1 cellular context compared by ENCODE assay signal in genomic region chr12:100199347-100200136, GRCh38.
TF ChIP-seq lines count a peak whose summit lies in the region.

No MANE protein-coding gene starts in this region.

TF ChIP-seq in HepG2, 621 proteins besides CTCF, POLR2A, EP300 and RAD21 (continued from another document and continues in another):
- TF ChIP-seq ZBTB40 (IDR thresholded peaks at IDR 0.05) (no peak), ZBTB40 (CRISPR knock-in tag; IDR thresholded peaks at IDR 0.05) (peak; percentile 32; the same call in 1 of the 2 replicates), TBX2 (CRISPR knock-in tag; IDR thresholded peaks at IDR 0.05; ENCODE audit: borderline replicate concordance) (peak; percentile 56), HNF4G (IDR thresholded peaks at IDR 0.05; ENCODE audit: borderline replicate concordance, low read depth, low read length) (peak; percentile 5; the same call in 1 of the 2 replicates), HNF4G (CRISPR knock-in tag; IDR thresholded peaks at IDR 0.05; ENCODE audit: borderline replicate concordance, low read depth) (0 out of 2 replicates have a peak, but pooled peaks have one; percentile 21), TFDP1 (CRISPR knock-in tag; IDR thresholded peaks at IDR 0.05; ENCODE audit: borderline replicate concordance) (peak; percentile 28; the same call in 1 of the 2 replicates), CCDC6 (CRISPR knock-in tag; IDR thresholded peaks at IDR 0.05) (0 out of 2 replicates have a peak, but pooled peaks have one; percentile 44), HNF4A (CRISPR knock-in tag; IDR thresholded peaks at IDR 0.05) (peak; percentile 19; the same call in 1 of the 2 replicates), ZNF703 (CRISPR knock-in tag; IDR thresholded peaks at IDR 0.05; ENCODE audit: borderline replicate concordance) (no peak), ZNF124 (CRISPR knock-in tag; IDR thresholded peaks at IDR 0.05) (no peak), LCORL (IDR thresholded peaks at IDR 0.05) (no peak), LCORL (CRISPR knock-in tag; IDR thresholded peaks at IDR 0.05) (peak; percentile 62; the same call in 1 of the 2 replicates), DNMT1 (CRISPR knock-in tag; IDR thresholded peaks at IDR 0.05) (0 out of 2 replicates have a peak, but pooled peaks have one; percentile 48), CENPT (CRISPR knock-in tag; IDR thresholded peaks at IDR 0.05; ENCODE audit: low read depth) (0 out of 2 replicates have a peak, but pooled peaks have one; percentile 30), ZSCAN21 (CRISPR knock-in tag; IDR thresholded peaks at IDR 0.05; ENCODE audit: borderline replicate concordance) (peak; percentile 47; the same call in 1 of the 2 replicates), KLF11 (CRISPR knock-in tag; IDR thresholded peaks at IDR 0.05) (no peak), ZNF564 (CRISPR knock-in tag; IDR thresholded peaks at IDR 0.05) (peak; percentile 57; the same call in 1 of the 2 replicates), KMT2A (CRISPR knock-in tag; IDR thresholded peaks at IDR 0.05) (peak; percentile 58), GABPB1 (CRISPR knock-in tag; IDR thresholded peaks at IDR 0.05) (peak; percentile 89), EZH2 (conservative IDR thresholded peaks at IDR 0.05; ENCODE audit: low read depth, low read length) (no peak), TRIM22 (IDR thresholded peaks at IDR 0.05) (no peak), KLF15 (CRISPR knock-in tag; IDR thresholded peaks at IDR 0.05; ENCODE audit: borderline replicate concordance) (peak; percentile 77; the same call in 1 of the 2 replicates), SMAD9 (CRISPR knock-in tag; IDR thresholded peaks at IDR 0.05) (no peak), ZSCAN29 (CRISPR knock-in tag; conservative IDR thresholded peaks at IDR 0.05) (0 out of 2 replicates have a peak, but pooled peaks have one; percentile 49), FOXK2 (IDR thresholded peaks at IDR 0.05) (no peak), MTF2 (CRISPR knock-in tag; IDR thresholded peaks at IDR 0.05; ENCODE audit: borderline replicate concordance) (peak; percentile 77; the same call in 1 of the 2 replicates), RFX3 (CRISPR knock-in tag; IDR thresholded peaks at IDR 0.05) (peak; percentile 52; the same call in 1 of the 2 replicates), ZNF724P (CRISPR knock-in tag; IDR thresholded peaks at IDR 0.05; ENCODE audit: borderline replicate concordance) (0 out of 2 replicates have a peak, but pooled peaks have one; percentile 16), SUZ12 (IDR thresholded peaks at IDR 0.05; ENCODE audit: low read depth, low read length) (no peak), SNRNP70 (IDR thresholded peaks at IDR 0.05; ENCODE audit: low read depth, low read length) (no peak), MXD3 (CRISPR knock-in tag; IDR thresholded peaks at IDR 0.05) (peak; percentile 15), RARA (CRISPR knock-in tag; IDR thresholded peaks at IDR 0.05) (peak; percentile 76), HES4 (CRISPR knock-in tag; IDR thresholded peaks at IDR 0.05; ENCODE audit: borderline replicate concordance) (0 out of 2 replicates have a peak, but pooled peaks have one; percentile 10), SALL1 (CRISPR knock-in tag; IDR thresholded peaks at IDR 0.05) (no peak; the same call in 1 of the 2 replicates), ZBTB43 (CRISPR knock-in tag; conservative IDR thresholded peaks at IDR 0.05) (peak; percentile 49; the same call in 1 of the 2 replicates), ZNF12 (CRISPR knock-in tag; IDR thresholded peaks at IDR 0.05) (no peak), ZNF441 (CRISPR knock-in tag; IDR thresholded peaks at IDR 0.05; ENCODE audit: borderline replicate concordance) (peak; percentile 100), GABPA (IDR thresholded peaks at IDR 0.05; ENCODE audit: low read depth, low read length) (peak; percentile 66), GABPA (CRISPR knock-in tag; IDR thresholded peaks at IDR 0.05; ENCODE audit: low read depth) (peak; percentile 80), ZNF232 (CRISPR knock-in tag; IDR thresholded peaks at IDR 0.05; ENCODE audit: borderline replicate concordance) (0 out of 2 replicates have a peak, but pooled peaks have one; percentile 36), NFKB2 (CRISPR knock-in tag; IDR thresholded peaks at IDR 0.05; ENCODE audit: borderline replicate concordance) (peak; percentile 66; the same call in 1 of the 2 replicates), KMT2B (CRISPR knock-in tag; IDR thresholded peaks at IDR 0.05) (peak; percentile 13; the same call in 1 of the 2 replicates), DZIP1 (CRISPR knock-in tag; IDR thresholded peaks at IDR 0.05) (no peak), HOXA5 (CRISPR knock-in tag; IDR thresholded peaks at IDR 0.05) (peak; percentile 39), ZNF574 (CRISPR knock-in tag; IDR thresholded peaks at IDR 0.05) (peak; percentile 93)
